ENCODE assay signal across 1 cellular context in the genomic region with DNA sequence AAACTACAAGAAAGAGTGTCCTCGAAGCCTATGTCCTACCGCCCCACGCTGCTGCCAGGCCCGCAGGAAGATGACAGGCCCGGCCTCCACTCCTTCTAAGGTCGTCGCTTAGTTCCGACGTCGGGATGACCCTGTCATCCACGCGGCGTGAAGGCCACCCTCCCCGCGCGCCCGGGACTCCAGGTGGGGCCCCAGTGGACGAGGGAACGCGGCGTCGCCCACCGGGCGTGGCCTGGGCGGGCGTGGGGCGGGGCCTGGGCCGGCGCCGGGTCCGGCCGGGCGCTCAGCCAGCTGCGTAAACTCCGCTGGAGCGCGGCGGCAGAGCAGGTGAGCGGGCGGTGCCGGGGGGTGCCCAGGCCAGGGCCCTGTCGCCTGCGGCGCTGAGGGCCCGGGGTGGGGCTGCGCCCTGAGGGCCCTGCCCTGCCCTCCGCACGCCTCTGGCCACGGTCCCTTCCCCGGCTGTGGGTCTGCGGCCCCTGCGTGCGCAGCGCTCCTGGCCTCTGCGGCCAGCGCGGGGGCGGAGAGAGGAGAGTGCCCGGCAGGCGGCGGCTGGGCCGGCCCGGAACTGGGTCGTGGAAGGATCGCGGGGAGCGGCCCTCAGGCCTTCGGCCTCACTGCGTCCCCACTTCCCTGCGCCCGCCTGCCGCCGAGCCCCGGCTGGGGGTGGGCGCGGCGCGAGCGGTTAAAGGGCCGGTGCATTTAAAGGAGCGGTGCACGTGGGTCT.
TF ChIP-seq lines count a peak whose summit lies in the region.

Gene PSEN2, plus strand, starts transcription at position 294 of the 724 bp plus-strand sequence. CDS start 11,292 bp downstream, outside the sequence.

TF ChIP-seq in IMR-90, 13 proteins besides CTCF, POLR2A, EP300 and RAD21:
- TF ChIP-seq SMC3 (IDR thresholded peaks at IDR 0.05; ENCODE audit: low read depth, low read length) (no peak), MAZ (IDR thresholded peaks at IDR 0.05; ENCODE audit: borderline replicate concordance, low read depth, low read length) (0 out of 2 replicates have a peak, but pooled peaks have one; percentile 41), USF2 (IDR thresholded peaks at IDR 0.05; ENCODE audit: low read depth, low read length) (no peak), MXI1 (IDR thresholded peaks at IDR 0.05; ENCODE audit: borderline replicate concordance, low read depth, low read length) (0 out of 2 replicates have a peak, but pooled peaks have one; percentile 64), RFX5 (IDR thresholded peaks at IDR 0.05; ENCODE audit: low read depth, low read length) (no peak), FOS (IDR thresholded peaks at IDR 0.05; ENCODE audit: low read depth, low read length) (no peak), BHLHE40 (IDR thresholded peaks at IDR 0.05; ENCODE audit: low read depth, low read length) (no peak; the same call in 1 of the 2 replicates)
